In genomic region chr6:130516604-130517003, GRCh38 we compare ENCODE assay signal across 23 cellular contexts.
DNase-seq lines count a peak whose midpoint lies in the region; ATAC-seq, FAIRE-seq and TF ChIP-seq lines count a peak whose summit lies in the region.
"Had no signal": no experiment of that assay in that cellular context is flagged by ENCODE, and none has a peak within 500 bp of the region (broad histone marks: within the 10 kb centered on the region; RNA-seq: fewer than 3 reads in every experiment).

No MANE protein-coding gene starts in this region.

- H3K27me3 ChIP-seq in MM.1S (replicated peaks; ENCODE audit: insufficient read depth, low read length) (no peaks in the 10 kb centered on the region), small intestine (ENCODE audit: control insufficient read depth in 2 of 2, insufficient read depth in 2 of 2, low read length in 2 of 2) (no peaks in the 10 kb centered on the region)
- H3K27me3 ChIP-seq: BE2C, Peyer's patch had no signal

- no peaks in the 10 kb centered on the region for H4K20me1 ChIP-seq in MM.1S (ENCODE audit: insufficient read depth, low read length)

- H3K27me3 Mint-ChIP-seq in T-helper 1 cell treated with Interleukin-12 subunit alpha and Interleukin-12 subunit beta and Interleukin-4 antibody, amounts not matched to agents 30 μg/mL and 1 μg/mL, for 36 hours (ENCODE audit: low read depth) = no peaks in the 10 kb centered on the region
- H3K27me3 Mint-ChIP-seq in activated naive CD4-positive, alpha-beta T cell treated with anti-CD3 and anti-CD28 coated beads, Interleukin-2, amount 10 ng/mL, durations not matched to agents 7 days and 5 days = no peaks in the 10 kb centered on the region
- H3K27me3 Mint-ChIP-seq in natural killer cell (ENCODE audit: low read depth in 2 of 2) = no peaks in the 10 kb centered on the region
- H3K27me3 Mint-ChIP-seq: progenitor cell of endocrine pancreas had no signal

- H3K4me2 ChIP-seq in MM.1S (ENCODE audit: low read depth, low read length) = peak overlapping the region; percentile 24; the same call in 1 of the 2 replicates

- peaks cover 51% of the 10 kb centered on the region for H3K36me3 Mint-ChIP-seq in T-helper 1 cell treated with Interleukin-12 subunit alpha and Interleukin-12 subunit beta and Interleukin-4 antibody, amounts not matched to agents 30 μg/mL and 1 μg/mL, for 36 hours (ENCODE audit: low read depth)
- H3K36me3 Mint-ChIP-seq in activated naive CD4-positive, alpha-beta T cell treated with anti-CD3 and anti-CD28 coated beads, Interleukin-2, amount 10 ng/mL, durations not matched to agents 7 days and 5 days = peaks cover 54% of the 10 kb centered on the region
- H3K36me3 Mint-ChIP-seq in natural killer cell = no peaks in the 10 kb centered on the region

- H3K36me3 ChIP-seq in MM.1S (replicated peaks; ENCODE audit: insufficient read depth, low read length) = no peaks in the 10 kb centered on the region
- no peaks in the 10 kb centered on the region for H3K36me3 ChIP-seq in small intestine (ENCODE audit: control insufficient read depth in 2 of 2, insufficient read depth in 2 of 2, low read length in 2 of 2)
- H3K36me3 ChIP-seq: BE2C, Peyer's patch, thoracic aorta had no signal

- no peak for DNase-seq in T-helper 1 cell
- no peak for DNase-seq in MM.1S
- DNase-seq in activated naive CD4-positive, alpha-beta T cell treated with anti-CD3 and anti-CD28 coated beads, Interleukin-2, amount 10 ng/mL, durations not matched to agents 7 days and 5 days = no peak
- no peak for DNase-seq in natural killer cell
- no peak for DNase-seq in small intestine
- no peak for DNase-seq in cortex of kidney (lab: John Stamatoyannopoulos, UW)
- DNase-seq: BE2C; hippocampal formation; Karpas-422; kidney; mesenchymal stem cell; NCI-H1105; NCI-H82; Peyer's patch; stimulated activated CD8-positive, alpha-beta memory T cell treated with anti-CD3 and anti-CD28 coated beads, Interleukin-4, amount 100 ng/mL, for 48 hours had no signal

- H3K9me2 ChIP-seq in MM.1S (replicated peaks; ENCODE audit: insufficient read depth, low read length) = no peaks in the 10 kb centered on the region

- intact Hi-C loops in natural killer cell (cut with micrococcal nuclease) = no loop called here

- CTCF ChIA-PET in activated naive CD4-positive, alpha-beta T cell treated with anti-CD3 and anti-CD28 coated beads, Interleukin-2, amount 10 ng/mL, durations not matched to agents 7 days and 5 days (lab: Charles Lee) = no interaction called here

- H3K9me3 Mint-ChIP-seq in T-helper 1 cell treated with Interleukin-12 subunit alpha and Interleukin-12 subunit beta and Interleukin-4 antibody, amounts not matched to agents 30 μg/mL and 1 μg/mL, for 36 hours = peaks cover 53% of the 10 kb centered on the region
- peaks cover 56% of the 10 kb centered on the region for H3K9me3 Mint-ChIP-seq in activated naive CD4-positive, alpha-beta T cell treated with anti-CD3 and anti-CD28 coated beads, Interleukin-2, amount 10 ng/mL, durations not matched to agents 7 days and 5 days
- peaks cover 0 to 4% of the 10 kb centered on the region in 2 donors for H3K9me3 Mint-ChIP-seq in natural killer cell

- no peaks in the 10 kb centered on the region for H3K9me3 ChIP-seq in MM.1S (replicated peaks; ENCODE audit: insufficient read depth, low read length)
- H3K9me3 ChIP-seq in small intestine (ENCODE audit: control insufficient read depth, low read depth) = no peaks in the 10 kb centered on the region
- H3K9me3 ChIP-seq: BE2C, Peyer's patch, thoracic aorta had no signal

- H3K27ac ChIP-seq in MM.1S (ENCODE audit: low read length) (peak overlapping the region; percentile 88; the same call in 1 of the 2 replicates), small intestine (ENCODE audit: low read depth in 1 of 2, low read length in 1 of 2) (no peak overlapping the region)
- H3K27ac ChIP-seq: 22Rv1, coronary artery, Peyer's patch, SK-N-MC, thoracic aorta had no signal

- FAIRE-seq in small intestine (lab: Jason Lieb, UNC) = no peak
- FAIRE-seq: astrocyte, kidney had no signal

- peak overlapping the region; percentile 90 for H3K27ac Mint-ChIP-seq in T-helper 1 cell treated with Interleukin-12 subunit alpha and Interleukin-12 subunit beta and Interleukin-4 antibody, amounts not matched to agents 30 μg/mL and 1 μg/mL, for 36 hours
- peak overlapping the region; percentile 60 for H3K27ac Mint-ChIP-seq in activated naive CD4-positive, alpha-beta T cell treated with anti-CD3 and anti-CD28 coated beads, Interleukin-2, amount 10 ng/mL, durations not matched to agents 7 days and 5 days
- H3K27ac Mint-ChIP-seq in natural killer cell = peak overlapping the region; percentile 2 to 5
- H3K27ac Mint-ChIP-seq: progenitor cell of endocrine pancreas had no signal

- H2AFZ ChIP-seq in MM.1S (ENCODE audit: low read length) = no peak overlapping the region

- H3K4me3 ChIP-seq in MM.1S (ENCODE audit: low read length) = no peak overlapping the region
- no peak overlapping the region for H3K4me3 ChIP-seq in small intestine (ENCODE audit: low read depth in 1 of 2, low read length in 2 of 2)
- H3K4me3 ChIP-seq: coronary artery, Peyer's patch, SK-N-MC, thoracic aorta had no signal

- WGBS in small intestine, 3 donors = 84 to 92% (median 87%) methylated on average over 4 of the region's 4 CpGs

- no peaks in the 10 kb centered on the region for H3K79me2 ChIP-seq in MM.1S (ENCODE audit: low read length)

- TF ChIP-seq CTCF in MM.1S (IDR thresholded peaks at IDR 0.05; ENCODE audit: low read length) = no peak
- TF ChIP-seq CTCF in natural killer cell (IDR thresholded peaks at IDR 0.05) = no peak

- ATAC-seq in natural killer cell = peak in 1 of 3 donors; percentile 25
- ATAC-seq in HG03565 (IDR thresholded peaks at IDR 0.05; ENCODE audit: unreplicated experiment) = no peak

- H3F3A ChIP-seq in MM.1S (ENCODE audit: insufficient read depth, low read length) = peaks cover 10% of the 10 kb centered on the region

- peak overlapping the region; percentile 39 for H3K4me3 Mint-ChIP-seq in T-helper 1 cell treated with Interleukin-12 subunit alpha and Interleukin-12 subunit beta and Interleukin-4 antibody, amounts not matched to agents 30 μg/mL and 1 μg/mL, for 36 hours
- H3K4me3 Mint-ChIP-seq in activated naive CD4-positive, alpha-beta T cell treated with anti-CD3 and anti-CD28 coated beads, Interleukin-2, amount 10 ng/mL, durations not matched to agents 7 days and 5 days = no peak overlapping the region
- H3K4me3 Mint-ChIP-seq in natural killer cell = no peak overlapping the region

- peak overlapping the region; percentile 34 for H3K9ac ChIP-seq in MM.1S (ENCODE audit: low read length)

- H3K4me1 ChIP-seq in MM.1S (ENCODE audit: low read length) (peaks cover 48% of the 10 kb centered on the region), small intestine (ENCODE audit: control insufficient read depth in 2 of 2, insufficient read depth in 1 of 2, low read depth in 1 of 2, low read length in 1 of 2) (no peaks in the 10 kb centered on the region)
- H3K4me1 ChIP-seq: BE2C, Peyer's patch had no signal

- H3K4me1 Mint-ChIP-seq in T-helper 1 cell treated with Interleukin-12 subunit alpha and Interleukin-12 subunit beta and Interleukin-4 antibody, amounts not matched to agents 30 μg/mL and 1 μg/mL, for 36 hours (ENCODE audit: low read depth) = peaks cover 60% of the 10 kb centered on the region
- H3K4me1 Mint-ChIP-seq in activated naive CD4-positive, alpha-beta T cell treated with anti-CD3 and anti-CD28 coated beads, Interleukin-2, amount 10 ng/mL, durations not matched to agents 7 days and 5 days = peaks cover 71% of the 10 kb centered on the region
- peaks cover 39 to 43% of the 10 kb centered on the region in 2 donors for H3K4me1 Mint-ChIP-seq in natural killer cell

Comparison
In these comparisons a context has a peak if more than half of its experiments do, and no peak if none do; other contexts are left out.
1. H3K27ac Mint-ChIP-seq: peak in every context shown above with its lines; median percentile 90 in T-helper 1 cell treated with Interleukin-12 subunit alpha and Interleukin-12 subunit beta and Interleukin-4 antibody, amounts not matched to agents 30 μg/mL and 1 μg/mL, for 36 hours; 60 in activated naive CD4-positive, alpha-beta T cell treated with anti-CD3 and anti-CD28 coated beads, Interleukin-2, amount 10 ng/mL, durations not matched to agents 7 days and 5 days; 4 in natural killer cell.